24 cellular contexts compared by ENCODE assay signal in genomic region chr5:126208691-126209090, GRCh38.
"Had no signal": no experiment of that assay in that cellular context is flagged by ENCODE, and none has a peak within 500 bp of the region (broad histone marks: within the 10 kb centered on the region; RNA-seq: fewer than 3 reads in every experiment).

No MANE protein-coding gene starts in this region.

- FAIRE-seq: kidney, small intestine had no signal

- H3K36me3 ChIP-seq: colonic mucosa, gastrocnemius medialis, heart left ventricle, neural progenitor cell, right lobe of liver, suprapubic skin, transverse colon had no signal

- ATAC-seq: gastrocnemius medialis; heart left ventricle; left lobe of liver; naive thymus-derived CD4-positive, alpha-beta T cell; right lobe of liver; stimulated activated naive CD8-positive, alpha-beta T cell treated with anti-CD3 and anti-CD28 coated beads, Interleukin-15, amount 100 ng/mL, for 72 hours had no signal

- H3K27ac ChIP-seq: colonic mucosa, gastrocnemius medialis, heart left ventricle, hepatocyte, neural progenitor cell, parathyroid adenoma, right lobe of liver, suprapubic skin, transverse colon had no signal

- H3K4me2 ChIP-seq: hepatocyte, neural progenitor cell had no signal

- H3K4me3 ChIP-seq: colonic mucosa, gastrocnemius medialis, heart left ventricle, hepatocyte, lung, neural progenitor cell, right lobe of liver, suprapubic skin, transverse colon had no signal

- H3K9ac ChIP-seq: neural progenitor cell, parathyroid adenoma had no signal

- H3K79me2 ChIP-seq: hepatocyte, parathyroid adenoma had no signal

- DNase-seq: colonic mucosa; effector CD8-positive, alpha-beta T cell; endodermal cell; erythroblast; gastrocnemius medialis; heart left ventricle; kidney; mesenchymal stem cell; midbrain; naive thymus-derived CD4-positive, alpha-beta T cell; right lobe of liver; small intestine; stimulated activated CD4-positive, alpha-beta T cell treated with anti-CD3 and anti-CD28 coated beads, Interleukin-15, amount 100 ng/mL, for 24 hours; stimulated activated CD4-positive, alpha-beta T cell treated with anti-CD3 and anti-CD28 coated beads, Interleukin-4, amount 100 ng/mL, for 1 hour; stimulated activated CD8-positive, alpha-beta memory T cell treated with anti-CD3 and anti-CD28 coated beads, Interleukin-4, amount 100 ng/mL, for 48 hours; stimulated activated naive CD4-positive, alpha-beta T cell; stimulated activated naive CD8-positive, alpha-beta T cell treated with anti-CD3 and anti-CD28 coated beads, Interleukin-15, amount 100 ng/mL, for 72 hours; transverse colon had no signal

- H3K4me1 ChIP-seq: colonic mucosa, gastrocnemius medialis, heart left ventricle, neural progenitor cell, parathyroid adenoma, right lobe of liver, suprapubic skin, transverse colon had no signal

- H3K27me3 ChIP-seq: colonic mucosa, gastrocnemius medialis, heart left ventricle, hepatocyte, neural progenitor cell, right lobe of liver, suprapubic skin, transverse colon had no signal
